ENCODE assay signal across 21 cellular contexts in the genomic region with DNA sequence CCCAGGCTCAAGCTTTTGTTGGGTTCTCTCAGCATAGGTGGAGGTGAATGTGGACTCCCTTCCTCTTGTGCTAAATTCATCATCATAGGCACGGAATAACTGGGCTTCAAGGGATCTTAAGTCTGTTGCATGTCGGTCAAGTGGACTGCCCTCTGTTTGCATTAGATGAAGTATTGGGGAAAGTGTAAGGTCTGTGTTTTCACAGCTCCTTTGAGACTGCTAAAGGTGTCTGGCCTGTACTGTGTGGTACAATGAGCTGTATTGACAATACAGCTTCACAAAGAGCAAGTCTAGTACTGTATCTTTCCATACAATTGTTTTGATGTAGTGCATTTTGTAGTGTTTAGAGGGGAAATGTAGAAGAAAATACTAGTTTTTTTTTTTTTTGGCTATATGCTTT. TPM values are rescaled to one million over a fixed set of nuclear protein-coding genes. Genes with fewer than 3 reads are reported as not detected.
DNase-seq lines count a peak whose midpoint lies in the region; ATAC-seq, FAIRE-seq and TF ChIP-seq lines count a peak whose summit lies in the region.
"Had no signal": no experiment of that assay in that cellular context is flagged by ENCODE, and none has a peak within 500 bp of the region (broad histone marks: within the 10 kb centered on the region; RNA-seq: fewer than 3 reads in every experiment).

No MANE protein-coding gene starts in this region.

- H3K9me3 ChIP-seq in HepG2 (ENCODE audit: low read length) (no peaks in the 10 kb centered on the region), right lobe of liver (no peaks in the 10 kb centered on the region), lung (ENCODE audit: control insufficient read depth in 2 of 2, insufficient read depth in 1 of 2, low read length in 1 of 2) (no peaks in the 10 kb centered on the region)

- H3K4me1 Mint-ChIP-seq in effector memory CD8-positive, alpha-beta T cell (ENCODE audit: low read depth in 2 of 2): peaks cover 16 to 20% of the 10 kb centered on the region in 2 donors

- H2AFZ ChIP-seq in HepG2 (ENCODE audit: low read length): no peak overlapping the region

- no peaks in the 10 kb centered on the region for H3K27me3 Mint-ChIP-seq in effector memory CD8-positive, alpha-beta T cell
- H3K27me3 Mint-ChIP-seq: B cell; CD8-positive, alpha-beta memory T cell had no signal

- no peak for TF ChIP-seq POLR2A in HepG2 (IDR thresholded peaks at IDR 0.05; ENCODE audit: insufficient read depth in 1 of 2, low read depth in 2 of 2, low read length in 2 of 2)
- TF ChIP-seq POLR2A in right lobe of liver (IDR thresholded peaks at IDR 0.05): no peak

- intact Hi-C loops in HepG2 (cut with micrococcal nuclease; ENCODE audit: unreplicated experiment): no loop called here
- intact Hi-C loops in right lobe of liver (cut with DNase I): no loop called here

- POLR2A ChIA-PET in HepG2 (lab: Yijun Ruan, JAX): no interaction called here

- H3K27ac ChIP-seq in HepG2 (ENCODE audit: extremely low read length, insufficient read depth, low read length) (no peak overlapping the region), right lobe of liver (no peak overlapping the region), lung (ENCODE audit: low read depth in 1 of 2, low read length in 1 of 2) (no peak overlapping the region), substantia nigra (ENCODE audit: low read depth, low read length, poor library complexity, severe bottlenecking) (peak overlapping the region; percentile 16)
- H3K27ac ChIP-seq: BLaER1 treated with 17β-estradiol and CSF1 and Interleukin-3, amounts not matched to agents 10 nM and 100 nM had no signal

- TF ChIP-seq EP300 in HepG2 (IDR thresholded peaks at IDR 0.05; ENCODE audit: low read depth in 2 of 2, low read length in 2 of 2) (no peak), HepG2 (CRISPR knock-in tag; IDR thresholded peaks at IDR 0.05; ENCODE audit: borderline replicate concordance) (no peak)

- no peak overlapping the region for H3K4me3 Mint-ChIP-seq in effector memory CD8-positive, alpha-beta T cell
- H3K4me3 Mint-ChIP-seq: B cell; CD8-positive, alpha-beta memory T cell; HFFc6 had no signal

- ATAC-seq in HepG2: peak; percentile 72
- no peak for ATAC-seq in right lobe of liver
- ATAC-seq in effector memory CD8-positive, alpha-beta T cell (replicated peaks): no peak
- peak; percentile 37 for ATAC-seq in lung (ENCODE audit: insufficient read depth, low FRiP score)
- ATAC-seq: HCT116 had no signal

- H3K4me2 ChIP-seq in HepG2 (ENCODE audit: low read depth, low read length): no peak overlapping the region
- H3K4me2 ChIP-seq: BLaER1 treated with 17β-estradiol and CSF1 and Interleukin-3, amounts not matched to agents 10 nM and 100 nM had no signal

- H3K36me3 Mint-ChIP-seq in effector memory CD8-positive, alpha-beta T cell (ENCODE audit: insufficient read depth): no peaks in the 10 kb centered on the region

- H3K9me3 Mint-ChIP-seq in effector memory CD8-positive, alpha-beta T cell: no peaks in the 10 kb centered on the region
- H3K9me3 Mint-ChIP-seq: CD8-positive, alpha-beta memory T cell; HFFc6 had no signal

- H3K4me1 ChIP-seq in HepG2 (ENCODE audit: insufficient read depth, low read length): peaks cover 16% of the 10 kb centered on the region
- no peaks in the 10 kb centered on the region for H3K4me1 ChIP-seq in right lobe of liver
- H3K4me1 ChIP-seq in lung (ENCODE audit: control insufficient read depth in 2 of 2, insufficient read depth in 2 of 2, low read length in 2 of 2): peaks cover 0 to 4% of the 10 kb centered on the region in 2 donors

- no peak for TF ChIP-seq RAD21 in HepG2 (CRISPR knock-in tag; IDR thresholded peaks at IDR 0.05)

- no peak overlapping the region for H3K9ac ChIP-seq in HepG2 (ENCODE audit: insufficient read depth, low read depth, low read length)
- H3K9ac ChIP-seq: BLaER1 treated with 17β-estradiol and CSF1 and Interleukin-3, amounts not matched to agents 10 nM and 100 nM had no signal

- CTCF ChIA-PET in HepG2 (lab: Yijun Ruan, JAX; ENCODE audit: low intra/inter-chr PET ratio, low total read pairs): no interaction called here

- H3K27me3 ChIP-seq in HepG2 (ENCODE audit: control insufficient read depth in 1 of 2, insufficient read depth in 2 of 2, low read length in 2 of 2) (no peaks in the 10 kb centered on the region), right lobe of liver (no peaks in the 10 kb centered on the region), lung (ENCODE audit: control insufficient read depth, insufficient read depth) (no peaks in the 10 kb centered on the region)
- H3K27me3 ChIP-seq: BLaER1 treated with 17β-estradiol and CSF1 and Interleukin-3, amounts not matched to agents 10 nM and 100 nM had no signal

- DNase-seq in HepG2 (ENCODE audit: low spot score): no peak
- no peak for DNase-seq in right lobe of liver
- no peak for DNase-seq in effector memory CD8-positive, alpha-beta T cell
- DNase-seq in lung (ENCODE audit: low spot score): no peak
- DNase-seq in substantia nigra (lab: John Stamatoyannopoulos, UW): no peak
- no peak for DNase-seq in GM10266 (ENCODE audit: extremely low spot score)
- DNase-seq in medulla oblongata (ENCODE audit: extremely low spot score): no peak
- DNase-seq in NCI-H1092 treated with DMSO at 0.1 percent for 48 hours (lab: John Stamatoyannopoulos, UW): no peak
- DNase-seq: 8988T; CD8-positive, alpha-beta memory T cell; COR-L47; DMS 273 treated with DMSO at 0.1 percent for 48 hours; DMS53; DND-41; EL; GOT3; H7; HFFc6 had no signal

- peak overlapping the region; percentile 22 to 36 for H3K27ac Mint-ChIP-seq in effector memory CD8-positive, alpha-beta T cell
- H3K27ac Mint-ChIP-seq: HFFc6 had no signal

- WGBS in HepG2 (ENCODE audit: low lambda C conversion rate): 47% methylated on average over 2 of the region's 2 CpGs
- WGBS in right lobe of liver (ENCODE audit: insufficient coverage, low coverage, low lambda C conversion rate, missing lambda C conversion rate): 80% methylated on average over 2 of the region's 2 CpGs
- WGBS in lung, 2 donors: 63 to 92% methylated on average over 2 of the region's 2 CpGs

- BruUV-seq in HepG2 (replicated peaks; lab: Mats Ljungman, UMichigan): no TSS peak

- peaks cover 76% of the 10 kb centered on the region for H3K79me2 ChIP-seq in HepG2 (ENCODE audit: insufficient read depth, low read length)

- no peak for TF ChIP-seq CTCF in HepG2 (CRISPR knock-in tag; IDR thresholded peaks at IDR 0.05)
- TF ChIP-seq CTCF in right lobe of liver (IDR thresholded peaks at IDR 0.05): no peak
- no peak for TF ChIP-seq CTCF in lung (IDR thresholded peaks at IDR 0.05; ENCODE audit: control extremely low read depth, extremely low read depth)
- no peak for TF ChIP-seq CTCF in GM10266 (IDR thresholded peaks at IDR 0.05; ENCODE audit: control insufficient read depth, insufficient read depth, low read depth, missing control alignments)

- H3K36me3 ChIP-seq in HepG2 (replicated peaks in 1 of 2; ENCODE audit: control insufficient read depth in 1 of 2, insufficient read depth in 2 of 2, low read length in 2 of 2) (peaks cover 0 to 10% of the 10 kb centered on the region in 2 experiments; a peak in 2 of 5 replicates), right lobe of liver (no peaks in the 10 kb centered on the region), lung (ENCODE audit: control insufficient read depth in 2 of 2, insufficient read depth in 2 of 2, low read length in 2 of 2) (no peaks in the 10 kb centered on the region)

- in situ Hi-C loops in HepG2 (cut with HindIII; ENCODE audit: extremely low pct_ligation_motif_present, low pct_unique_long_range_greater_than_20kb): no loop called here

- H3K4me3 ChIP-seq in HepG2 (replicated peaks in 1 of 3; ENCODE audit: insufficient read depth in 1 of 3, low read depth in 2 of 3, low read length in 3 of 3): no peak overlapping the region
- H3K4me3 ChIP-seq in right lobe of liver: no peak overlapping the region
- H3K4me3 ChIP-seq in lung: no peak overlapping the region
- H3K4me3 ChIP-seq: BLaER1 treated with 17β-estradiol and CSF1 and Interleukin-3, amounts not matched to agents 10 nM and 100 nM had no signal

- FAIRE-seq in HepG2 (lab: Jason Lieb, UNC): peak; percentile 4

- 0 out of 2 replicates have a peak, but pooled peaks cover 5% of the 10 kb centered on the region for H4K20me1 ChIP-seq in HepG2 (ENCODE audit: insufficient read depth, low read length)

TF ChIP-seq in HepG2, 621 proteins besides CTCF, POLR2A, EP300 and RAD21 (continues in another document):
- TF ChIP-seq FOXA1 (IDR thresholded peaks at IDR 0.05): no peak
- TF ChIP-seq FOXA1 (CRISPR knock-in tag; IDR thresholded peaks at IDR 0.05): peak; percentile 26; the same call in 1 of the 2 replicates
- no peak for TF ChIP-seq SOX13 (IDR thresholded peaks at IDR 0.05)
- TF ChIP-seq SOX13 (CRISPR knock-in tag; conservative IDR thresholded peaks at IDR 0.05 in 1 of 2, IDR thresholded peaks at IDR 0.05 in 1 of 2): 0 out of 4 replicates have a peak, but pooled peaks of 1 of the 2 experiments have one; percentile 23
- no peak for TF ChIP-seq SOX6 (IDR thresholded peaks at IDR 0.05)
- 0 out of 2 replicates have a peak, but pooled peaks have one; percentile 17 for TF ChIP-seq SOX6 (CRISPR knock-in tag; IDR thresholded peaks at IDR 0.05)

RNA-seq across cellular contexts. Expression of gene TULP4, which starts 34.2 kb away (rescaled TPM):
- total RNA-seq in HepG2 (2016; rRNA removed; fragmentation: Illumina TruSeq; extraction: Trizol) (122 and 143 TPM in 2 replicates), right lobe of liver (10 to 100 TPM; 27.0 to 42.4 (median 32.3) TPM), lung (100 to 1,000 TPM in 1 of 2 donors, 10 to 100 TPM in 1; 68.4 to 147 TPM)
- 244 and 275 TPM in 2 replicates for total RNA-seq in HepG2 (2016; cell fraction: cytosol; rRNA removed; fragmentation: Illumina TruSeq; extraction: Trizol; ENCODE audit: low read depth)
- 121 and 124 TPM in 2 replicates for total RNA-seq in HepG2 (2016; cell fraction: insoluble cytoplasmic fraction; rRNA removed; fragmentation: Illumina TruSeq; extraction: Trizol)
- 358 and 486 TPM in 2 replicates for total RNA-seq in HepG2 (2016; cell fraction: membrane; rRNA removed; fragmentation: Illumina TruSeq; extraction: Trizol)
- total RNA-seq in HepG2 (2016; cell fraction: nucleus; rRNA removed; fragmentation: Illumina TruSeq; extraction: Trizol): 96.8 and 105 TPM in 2 replicates
- polyA plus RNA-seq in HepG2 (2011; rRNA removed) (19.1 and 21.1 TPM in 2 replicates), lung (1 to 10 TPM; 4.5 to 9.9 TPM)
- 9.7 and 14.3 TPM in 2 replicates for polyA plus RNA-seq in HepG2 (2011; cell fraction: cytosol; rRNA removed)
- polyA plus RNA-seq in HepG2 (2011; cell fraction: nucleus; rRNA removed): 37.4 and 38.9 TPM in 2 replicates
- polyA plus RNA-seq in HepG2 (2012): 13.6 and 14.1 TPM in 2 replicates
- 1.3 and 1.7 TPM in 2 replicates for polyA plus RNA-seq in HepG2 (2016; cell fraction: cytosol; fragmentation: Illumina TruSeq; extraction: Trizol; ENCODE audit: low read depth)
- polyA plus RNA-seq in HepG2 (2016; cell fraction: insoluble cytoplasmic fraction; fragmentation: Illumina TruSeq; extraction: Trizol; ENCODE audit: low read depth): 8.7 and 9.3 TPM in 2 replicates
- 2.5 and 3.1 TPM in 2 replicates for polyA plus RNA-seq in HepG2 (2016; cell fraction: membrane; fragmentation: Illumina TruSeq; extraction: Trizol; ENCODE audit: low read depth)
- 17.9 and 19.4 TPM in 2 replicates for polyA plus RNA-seq in HepG2 (2016; cell fraction: nucleus; fragmentation: Illumina TruSeq; extraction: Trizol; ENCODE audit: insufficient read depth, low read depth)
- polyA minus RNA-seq in HepG2 (2011; rRNA and poly(A)+ RNA removed; ENCODE audit: low replicate concordance): 41.3 and 139 TPM in 2 replicates
- 105 and 136 TPM in 2 replicates for polyA minus RNA-seq in HepG2 (2011; cell fraction: cytosol; rRNA and poly(A)+ RNA removed)
- 153 and 181 TPM in 2 replicates for polyA minus RNA-seq in HepG2 (2011; cell fraction: nucleus; rRNA and poly(A)+ RNA removed)

Comparison
In these comparisons a context has a peak if more than half of its experiments do, and no peak if none do; other contexts are left out.
1. ATAC-seq: peak in HepG2 (single experiment) and lung (single experiment); none in right lobe of liver (0 of 4) and effector memory CD8-positive, alpha-beta T cell (single experiment).